In the genomic region with DNA sequence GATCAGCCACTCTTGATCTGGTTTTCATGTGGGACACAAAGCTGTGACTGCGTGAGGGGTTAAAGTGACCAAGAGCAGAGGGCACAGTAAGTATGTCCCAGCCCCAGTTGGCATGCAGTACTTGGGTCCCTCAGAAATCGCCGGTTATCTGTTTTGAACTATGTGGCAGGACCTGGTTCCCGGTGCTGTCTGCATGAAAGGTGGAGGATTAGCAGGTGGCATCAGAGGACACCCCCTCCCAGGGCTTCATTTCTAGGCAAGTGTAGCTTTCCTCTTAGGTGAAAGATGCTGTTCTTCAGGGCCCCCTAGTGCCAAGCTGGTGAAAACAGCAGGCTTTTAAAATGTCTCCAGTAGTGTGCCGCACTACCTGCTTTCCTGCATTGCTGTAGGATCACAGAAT, we compare ENCODE assay signal across 8 cellular contexts. TPM values are rescaled to one million over a fixed set of nuclear protein-coding genes. Genes with fewer than 3 reads are reported as not detected.
DNase-seq lines count a peak whose midpoint lies in the region; ATAC-seq and TF ChIP-seq lines count a peak whose summit lies in the region.

No MANE protein-coding gene starts in this region.

- H3K27me3 Mint-ChIP-seq in activated naive CD4-positive, alpha-beta T cell treated with anti-CD3 and anti-CD28 coated beads, Interleukin-2, amount 50 U/mL, for 24 hours = no peaks in the 10 kb centered on the region

- DNase-seq in AG09319 (ENCODE audit: extremely low read depth, low read depth) (peak; percentile 12), Karpas-422 (peak; percentile 90), RPMI7951 (ENCODE audit: low read depth) (peak; percentile 23), cardiac muscle cell (ENCODE audit: low read depth in 1 of 2, low spot score in 1 of 2) (peak; percentile 61 to 74), prostate gland (ENCODE audit: low spot score) (peak; percentile 65)

- H3K27me3 ChIP-seq in Karpas-422 (ENCODE audit: low read length) (no peaks in the 10 kb centered on the region), cardiac muscle cell (no peaks in the 10 kb centered on the region), prostate gland (replicated peaks; ENCODE audit: insufficient read depth) (no peaks in the 10 kb centered on the region)

- H3K9me2 ChIP-seq in Karpas-422 (replicated peaks; ENCODE audit: insufficient read depth, low read length) = no peaks in the 10 kb centered on the region

- peaks cover 60% of the 10 kb centered on the region for H3K79me2 ChIP-seq in Karpas-422 (ENCODE audit: low read length)

- no peaks in the 10 kb centered on the region for H3K9me3 Mint-ChIP-seq in activated naive CD4-positive, alpha-beta T cell treated with anti-CD3 and anti-CD28 coated beads, Interleukin-2, amount 50 U/mL, for 24 hours

- H3K4me2 ChIP-seq in Karpas-422 (ENCODE audit: low read depth, low read length, poor library complexity, severe bottlenecking) = no peak overlapping the region

- H3K4me3 ChIP-seq in Karpas-422 (ENCODE audit: low read length) = no peak overlapping the region
- no peak overlapping the region for H3K4me3 ChIP-seq in cardiac muscle cell
- H3K4me3 ChIP-seq in prostate gland = no peak overlapping the region

- H3K27ac Mint-ChIP-seq in activated naive CD4-positive, alpha-beta T cell treated with anti-CD3 and anti-CD28 coated beads, Interleukin-2, amount 50 U/mL, for 24 hours = peak overlapping the region; percentile 79

- intact Hi-C loops in prostate gland (cut with DNase I) = loop anchor here (2.0 kb wide), 1 partner anchor 84 kb away; a partner anchor contains a TSS

- no peaks in the 10 kb centered on the region for H4K20me1 ChIP-seq in Karpas-422 (ENCODE audit: insufficient read depth, low read depth, low read length)

- H3K4me1 ChIP-seq in Karpas-422 (ENCODE audit: low read length) (peaks cover 4% of the 10 kb centered on the region), cardiac muscle cell (ENCODE audit: low read depth) (peaks cover 9% of the 10 kb centered on the region), prostate gland (replicated peaks) (no peaks in the 10 kb centered on the region)

- TF ChIP-seq CTCF in AG09319 (IDR thresholded peaks at IDR 0.05; ENCODE audit: low read depth, low read length) (peak; percentile 65), cardiac muscle cell (IDR thresholded peaks at IDR 0.05; ENCODE audit: low read depth, low read length) (peak; percentile 79), prostate gland (IDR thresholded peaks at IDR 0.05) (peak; percentile 35 to 84 (median 64))

- H3K4me3 Mint-ChIP-seq in activated naive CD4-positive, alpha-beta T cell treated with anti-CD3 and anti-CD28 coated beads, Interleukin-2, amount 50 U/mL, for 24 hours = peak overlapping the region; percentile 66

- no peak overlapping the region for H3K9ac ChIP-seq in Karpas-422 (ENCODE audit: low read length)

- H3K27ac ChIP-seq in Karpas-422 (ENCODE audit: low read length) = no peak overlapping the region
- peak overlapping the region; percentile 19 for H3K27ac ChIP-seq in cardiac muscle cell
- peak overlapping the region; percentile 4 to 36 for H3K27ac ChIP-seq in prostate gland

- ATAC-seq in GM19035 (IDR thresholded peaks at IDR 0.05; ENCODE audit: unreplicated experiment) = peak; percentile 84
- no peak for ATAC-seq in HG03045 (IDR thresholded peaks at IDR 0.05; ENCODE audit: unreplicated experiment)

- H2AFZ ChIP-seq in Karpas-422 (ENCODE audit: low read length) = no peak overlapping the region

- H3K9me3 ChIP-seq in Karpas-422 (ENCODE audit: low read length) (no peaks in the 10 kb centered on the region), cardiac muscle cell (ENCODE audit: low read depth) (no peaks in the 10 kb centered on the region), prostate gland (no peaks in the 10 kb centered on the region)

- H3K36me3 ChIP-seq in Karpas-422 (ENCODE audit: insufficient read depth, low read length) (peaks cover 44% of the 10 kb centered on the region), cardiac muscle cell (no peaks in the 10 kb centered on the region), prostate gland (no peaks in the 10 kb centered on the region)

- TF ChIP-seq POLR2A in prostate gland (IDR thresholded peaks at IDR 0.05) = no peak

- peaks cover 35% of the 10 kb centered on the region for H3K4me1 Mint-ChIP-seq in activated naive CD4-positive, alpha-beta T cell treated with anti-CD3 and anti-CD28 coated beads, Interleukin-2, amount 50 U/mL, for 24 hours

- peaks cover 7% of the 10 kb centered on the region for H3K36me3 Mint-ChIP-seq in activated naive CD4-positive, alpha-beta T cell treated with anti-CD3 and anti-CD28 coated beads, Interleukin-2, amount 50 U/mL, for 24 hours

- WGBS in prostate gland = 35% methylated on average over 5 of the region's 5 CpGs

RNA-seq across cellular contexts. Expression of a gene that starts 57.1 kb away (rescaled TPM):
- total RNA-seq in Karpas-422 (2014; rRNA removed; shearing (Covaris generic); ENCODE audit: low replicate concordance) = 12.6 and 13.2 TPM in 2 replicates
- 4.1 and 6.8 TPM in 2 replicates for total RNA-seq in RPMI7951 (2014; rRNA removed; shearing (Covaris generic))
- total RNA-seq in cardiac muscle cell (8.0 and 11.7 TPM in 2 replicates), prostate gland (10 to 100 TPM; 12.5 to 21.9 TPM)
- 2.5 and 3.7 TPM in 2 replicates for polyA plus RNA-seq in cardiac muscle cell

Comparison
In these comparisons a context has a peak if more than half of its experiments do, and no peak if none do; other contexts are left out.
1. DNase-seq: peak in every context shown above with its lines; median percentile 90 in Karpas-422; 68 in cardiac muscle cell; 65 in prostate gland; 23 in RPMI7951; 12 in AG09319.